In genomic region chr6:71288228-71289038, GRCh38 we compare ENCODE assay signal across 1 cellular context.
TF ChIP-seq lines count a peak whose summit lies in the region.

OGFRL1 (plus strand) TSS chr6:71288811; CDS start chr6:71288937, 126 bp downstream.

TF ChIP-seq in HEK293, 187 proteins besides CTCF, POLR2A, EP300 and RAD21 (continued from another document and continues in another):
- TF ChIP-seq, protein P1, sequence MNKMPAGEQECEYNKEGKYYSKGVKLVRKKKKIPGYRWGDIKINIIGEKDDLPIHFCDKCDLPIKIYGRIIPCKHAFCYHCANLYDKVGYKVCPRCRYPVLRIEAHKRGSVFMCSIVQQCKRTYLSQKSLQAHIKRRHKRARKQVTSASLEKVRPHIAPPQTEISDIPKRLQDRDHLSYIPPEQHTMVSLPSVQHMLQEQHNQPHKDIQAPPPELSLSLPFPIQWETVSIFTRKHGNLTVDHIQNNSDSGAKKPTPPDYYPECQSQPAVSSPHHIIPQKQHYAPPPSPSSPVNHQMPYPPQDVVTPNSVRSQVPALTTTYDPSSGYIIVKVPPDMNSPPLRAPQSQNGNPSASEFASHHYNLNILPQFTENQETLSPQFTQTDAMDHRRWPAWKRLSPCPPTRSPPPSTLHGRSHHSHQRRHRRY (tag by site-specific recombination; IDR thresholded peaks at IDR 0.05), result no peak
- no peak for TF ChIP-seq ZNF292 (tag by site-specific recombination; IDR thresholded peaks at IDR 0.05; ENCODE audit: borderline replicate concordance, low read depth)
- no peak for TF ChIP-seq ZNF777 (tag by site-specific recombination; IDR thresholded peaks at IDR 0.05; ENCODE audit: borderline replicate concordance)
- TF ChIP-seq ZNF394 (tag by site-specific recombination; IDR thresholded peaks at IDR 0.05; ENCODE audit: borderline replicate concordance), result peak; percentile 36; the same call in 1 of the 2 replicates
- no peak for TF ChIP-seq REPIN1 (tag by site-specific recombination; IDR thresholded peaks at IDR 0.05; ENCODE audit: low read depth)
- TF ChIP-seq ZNF223 (tag by site-specific recombination; IDR thresholded peaks at IDR 0.05), result no peak
- TF ChIP-seq ZNF366 (tag by site-specific recombination; conservative IDR thresholded peaks at IDR 0.05), result peak; percentile 59; the same call in 1 of the 2 replicates
- TF ChIP-seq ZNF791 (tag by site-specific recombination; IDR thresholded peaks at IDR 0.05), result no peak
- TF ChIP-seq ZNF529 (tag by site-specific recombination; IDR thresholded peaks at IDR 0.05; ENCODE audit: insufficient replicate concordance), result no peak
- no peak for TF ChIP-seq ZNF624 (tag by site-specific recombination; IDR thresholded peaks at IDR 0.05)
- TF ChIP-seq ZBTB48 (tag by site-specific recombination; IDR thresholded peaks at IDR 0.05), result peak; percentile 64; the same call in 1 of the 2 replicates
- no peak for TF ChIP-seq ZBTB21 (tag by site-specific recombination; IDR thresholded peaks at IDR 0.05)
- no peak for TF ChIP-seq ZNF626 (tag by site-specific recombination; IDR thresholded peaks at IDR 0.05)
- TF ChIP-seq, protein P2, sequence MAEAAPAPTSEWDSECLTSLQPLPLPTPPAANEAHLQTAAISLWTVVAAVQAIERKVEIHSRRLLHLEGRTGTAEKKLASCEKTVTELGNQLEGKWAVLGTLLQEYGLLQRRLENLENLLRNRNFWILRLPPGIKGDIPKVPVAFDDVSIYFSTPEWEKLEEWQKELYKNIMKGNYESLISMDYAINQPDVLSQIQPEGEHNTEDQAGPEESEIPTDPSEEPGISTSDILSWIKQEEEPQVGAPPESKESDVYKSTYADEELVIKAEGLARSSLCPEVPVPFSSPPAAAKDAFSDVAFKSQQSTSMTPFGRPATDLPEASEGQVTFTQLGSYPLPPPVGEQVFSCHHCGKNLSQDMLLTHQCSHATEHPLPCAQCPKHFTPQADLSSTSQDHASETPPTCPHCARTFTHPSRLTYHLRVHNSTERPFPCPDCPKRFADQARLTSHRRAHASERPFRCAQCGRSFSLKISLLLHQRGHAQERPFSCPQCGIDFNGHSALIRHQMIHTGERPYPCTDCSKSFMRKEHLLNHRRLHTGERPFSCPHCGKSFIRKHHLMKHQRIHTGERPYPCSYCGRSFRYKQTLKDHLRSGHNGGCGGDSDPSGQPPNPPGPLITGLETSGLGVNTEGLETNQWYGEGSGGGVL (tag by site-specific recombination; IDR thresholded peaks at IDR 0.05), result no peak
- TF ChIP-seq, protein P3, sequence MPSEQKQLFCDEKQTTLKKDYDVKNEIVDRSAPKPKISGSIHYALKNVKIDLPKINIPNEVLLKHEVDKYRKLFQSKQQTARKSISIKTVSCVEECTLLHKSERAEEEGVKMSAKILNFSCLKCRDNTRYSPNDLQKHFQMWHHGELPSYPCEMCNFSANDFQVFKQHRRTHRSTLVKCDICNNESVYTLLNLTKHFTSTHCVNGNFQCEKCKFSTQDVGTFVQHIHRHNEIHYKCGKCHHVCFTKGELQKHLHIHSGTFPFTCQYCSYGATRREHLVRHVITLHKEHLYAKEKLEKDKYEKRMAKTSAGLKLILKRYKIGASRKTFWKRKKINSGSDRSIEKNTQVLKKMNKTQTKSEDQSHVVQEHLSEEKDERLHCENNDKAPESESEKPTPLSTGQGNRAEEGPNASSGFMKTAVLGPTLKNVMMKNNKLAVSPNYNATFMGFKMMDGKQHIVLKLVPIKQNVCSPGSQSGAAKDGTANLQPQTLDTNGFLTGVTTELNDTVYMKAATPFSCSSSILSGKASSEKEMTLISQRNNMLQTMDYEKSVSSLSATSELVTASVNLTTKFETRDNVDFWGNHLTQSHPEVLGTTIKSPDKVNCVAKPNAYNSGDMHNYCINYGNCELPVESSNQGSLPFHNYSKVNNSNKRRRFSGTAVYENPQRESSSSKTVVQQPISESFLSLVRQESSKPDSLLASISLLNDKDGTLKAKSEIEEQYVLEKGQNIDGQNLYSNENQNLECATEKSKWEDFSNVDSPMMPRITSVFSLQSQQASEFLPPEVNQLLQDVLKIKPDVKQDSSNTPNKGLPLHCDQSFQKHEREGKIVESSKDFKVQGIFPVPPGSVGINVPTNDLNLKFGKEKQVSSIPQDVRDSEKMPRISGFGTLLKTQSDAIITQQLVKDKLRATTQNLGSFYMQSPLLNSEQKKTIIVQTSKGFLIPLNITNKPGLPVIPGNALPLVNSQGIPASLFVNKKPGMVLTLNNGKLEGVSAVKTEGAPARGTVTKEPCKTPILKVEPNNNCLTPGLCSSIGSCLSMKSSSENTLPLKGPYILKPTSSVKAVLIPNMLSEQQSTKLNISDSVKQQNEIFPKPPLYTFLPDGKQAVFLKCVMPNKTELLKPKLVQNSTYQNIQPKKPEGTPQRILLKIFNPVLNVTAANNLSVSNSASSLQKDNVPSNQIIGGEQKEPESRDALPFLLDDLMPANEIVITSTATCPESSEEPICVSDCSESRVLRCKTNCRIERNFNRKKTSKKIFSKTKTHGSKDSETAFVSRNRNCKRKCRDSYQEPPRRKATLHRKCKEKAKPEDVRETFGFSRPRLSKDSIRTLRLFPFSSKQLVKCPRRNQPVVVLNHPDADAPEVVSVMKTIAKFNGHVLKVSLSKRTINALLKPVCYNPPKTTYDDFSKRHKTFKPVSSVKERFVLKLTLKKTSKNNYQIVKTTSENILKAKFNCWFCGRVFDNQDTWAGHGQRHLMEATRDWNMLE (tag by site-specific recombination; conservative IDR thresholded peaks at IDR 0.05; ENCODE audit: low read depth), result no peak
- 0 out of 2 replicates have a peak, but pooled peaks have one; percentile 66 for TF ChIP-seq ZNF10 (tag by site-specific recombination; IDR thresholded peaks at IDR 0.05)
- TF ChIP-seq PATZ1 (tag by site-specific recombination; IDR thresholded peaks at IDR 0.05), result peak; percentile 97
- TF ChIP-seq ZNF311 (tag by site-specific recombination; IDR thresholded peaks at IDR 0.05; ENCODE audit: borderline replicate concordance), result no peak
- TF ChIP-seq ZFHX2 (tag by site-specific recombination; conservative IDR thresholded peaks at IDR 0.05), result no peak
- TF ChIP-seq MYNN (tag by site-specific recombination; IDR thresholded peaks at IDR 0.05; ENCODE audit: borderline replicate concordance), result no peak
- TF ChIP-seq ZNF350 (tag by site-specific recombination; IDR thresholded peaks at IDR 0.05), result no peak
- no peak for TF ChIP-seq HOXD13 (CRISPR knock-in tag; IDR thresholded peaks at IDR 0.05; ENCODE audit: borderline replicate concordance)
- TF ChIP-seq TCF7L2 (IDR thresholded peaks at IDR 0.05; ENCODE audit: borderline replicate concordance, low read depth, low read length), result no peak
- no peak for TF ChIP-seq ZNF610 (tag by site-specific recombination; IDR thresholded peaks at IDR 0.05; ENCODE audit: borderline replicate concordance)
- TF ChIP-seq ZNF18 (tag by site-specific recombination; IDR thresholded peaks at IDR 0.05), result no peak
- TF ChIP-seq WT1 (tag by site-specific recombination; IDR thresholded peaks at IDR 0.05), result peak; percentile 70
- TF ChIP-seq, protein P4, sequence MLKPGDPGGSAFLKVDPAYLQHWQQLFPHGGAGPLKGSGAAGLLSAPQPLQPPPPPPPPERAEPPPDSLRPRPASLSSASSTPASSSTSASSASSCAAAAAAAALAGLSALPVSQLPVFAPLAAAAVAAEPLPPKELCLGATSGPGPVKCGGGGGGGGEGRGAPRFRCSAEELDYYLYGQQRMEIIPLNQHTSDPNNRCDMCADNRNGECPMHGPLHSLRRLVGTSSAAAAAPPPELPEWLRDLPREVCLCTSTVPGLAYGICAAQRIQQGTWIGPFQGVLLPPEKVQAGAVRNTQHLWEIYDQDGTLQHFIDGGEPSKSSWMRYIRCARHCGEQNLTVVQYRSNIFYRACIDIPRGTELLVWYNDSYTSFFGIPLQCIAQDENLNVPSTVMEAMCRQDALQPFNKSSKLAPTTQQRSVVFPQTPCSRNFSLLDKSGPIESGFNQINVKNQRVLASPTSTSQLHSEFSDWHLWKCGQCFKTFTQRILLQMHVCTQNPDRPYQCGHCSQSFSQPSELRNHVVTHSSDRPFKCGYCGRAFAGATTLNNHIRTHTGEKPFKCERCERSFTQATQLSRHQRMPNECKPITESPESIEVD (tag by site-specific recombination; IDR thresholded peaks at IDR 0.05), result 0 out of 2 replicates have a peak, but pooled peaks have one; percentile 5
- no peak for TF ChIP-seq PRDM1 (tag by site-specific recombination; IDR thresholded peaks at IDR 0.05)
- no peak for TF ChIP-seq ZNF571 (tag by site-specific recombination; IDR thresholded peaks at IDR 0.05)
- TF ChIP-seq ZNF404 (tag by site-specific recombination; IDR thresholded peaks at IDR 0.05), result no peak
- peak; percentile 81; the same call in 1 of the 2 replicates for TF ChIP-seq ZEB2 (tag by site-specific recombination; IDR thresholded peaks at IDR 0.05)
- no peak for TF ChIP-seq ZNF114 (tag by site-specific recombination; IDR thresholded peaks at IDR 0.05)
- TF ChIP-seq ZNF174 (tag by site-specific recombination; IDR thresholded peaks at IDR 0.05), result no peak
- TF ChIP-seq ZNF2 (tag by site-specific recombination; IDR thresholded peaks at IDR 0.05), result peak; percentile 31; the same call in 1 of the 2 replicates
- TF ChIP-seq KLF9 (tag by site-specific recombination; IDR thresholded peaks at IDR 0.05; ENCODE audit: low read depth), result peak; percentile 79
- TF ChIP-seq ZNF76 (tag by site-specific recombination; IDR thresholded peaks at IDR 0.05; ENCODE audit: borderline replicate concordance, low read depth), result peak; percentile 51; the same call in 1 of the 2 replicates
- no peak for TF ChIP-seq PRDM2 (tag by site-specific recombination; IDR thresholded peaks at IDR 0.05; ENCODE audit: borderline replicate concordance)
- peak; percentile 91 for TF ChIP-seq ZNF335 (tag by site-specific recombination; conservative IDR thresholded peaks at IDR 0.05)
